ENCODE assay signal across 22 cellular contexts in genomic region chr22:38244106-38244505, GRCh38. TPM values are rescaled to one million over a fixed set of nuclear protein-coding genes. Genes with fewer than 3 reads are reported as not detected.
DNase-seq lines count a peak whose midpoint lies in the region; ATAC-seq and TF ChIP-seq lines count a peak whose summit lies in the region.
"Had no signal": no experiment of that assay in that cellular context is flagged by ENCODE, and none has a peak within 500 bp of the region (broad histone marks: within the 10 kb centered on the region; RNA-seq: fewer than 3 reads in every experiment).

No MANE protein-coding gene starts in this region.

- H3K27ac Mint-ChIP-seq in stimulated activated effector memory CD8-positive, alpha-beta T cell treated with anti-CD3 and anti-CD28 coated beads, Interleukin-12 subunit alpha, Interleukin-12 subunit beta, amount 100 ng/mL, for 72 hours, result peak overlapping the region; percentile 87

- H3K27ac ChIP-seq in MM.1S (ENCODE audit: low read length) (peak overlapping the region; percentile 92), caudate nucleus (ENCODE audit: low read depth, low read length) (peak overlapping the region; percentile 74), suprapubic skin (no peak overlapping the region), aorta (ENCODE audit: low read depth in 1 of 2, low read length in 2 of 2) (no peak overlapping the region)
- H3K27ac ChIP-seq: foreskin keratinocyte had no signal

- H3K27me3 ChIP-seq in MM.1S (replicated peaks; ENCODE audit: insufficient read depth, low read length), result no peaks in the 10 kb centered on the region
- no peaks in the 10 kb centered on the region for H3K27me3 ChIP-seq in suprapubic skin
- H3K27me3 ChIP-seq in aorta (ENCODE audit: control insufficient read depth in 1 of 2, insufficient read depth in 2 of 2, low read length in 1 of 2), result no peaks in the 10 kb centered on the region
- H3K27me3 ChIP-seq: breast epithelium, foreskin keratinocyte, testis had no signal

- no peak for ATAC-seq in stimulated activated effector memory CD8-positive, alpha-beta T cell treated with anti-CD3 and anti-CD28 coated beads, Interleukin-12 subunit alpha, Interleukin-12 subunit beta, amount 100 ng/mL, for 72 hours
- ATAC-seq in aorta (ENCODE audit: low FRiP score), result no peak
- ATAC-seq: foreskin keratinocyte had no signal

- H3K9me3 ChIP-seq in MM.1S (replicated peaks; ENCODE audit: insufficient read depth, low read length), result no peaks in the 10 kb centered on the region
- H3K9me3 ChIP-seq in suprapubic skin, result no peaks in the 10 kb centered on the region
- H3K9me3 ChIP-seq in aorta (ENCODE audit: control insufficient read depth, low read length), result no peaks in the 10 kb centered on the region
- H3K9me3 ChIP-seq: breast epithelium, testis had no signal

- H3K36me3 ChIP-seq in MM.1S (replicated peaks; ENCODE audit: insufficient read depth, low read length) (peaks cover 2% of the 10 kb centered on the region; the same call in 1 of the 2 replicates), suprapubic skin (peaks cover 41% of the 10 kb centered on the region), aorta (ENCODE audit: control insufficient read depth in 1 of 2, insufficient read depth in 2 of 2, low read length in 1 of 2) (no peaks in the 10 kb centered on the region)
- H3K36me3 ChIP-seq: breast epithelium had no signal

- H3K79me2 ChIP-seq in MM.1S (ENCODE audit: low read length), result peaks cover 80% of the 10 kb centered on the region

- no peaks in the 10 kb centered on the region for H4K20me1 ChIP-seq in MM.1S (ENCODE audit: insufficient read depth, low read length)

- DNase-seq in EH (ENCODE audit: low read depth) (peak; percentile 33), MM.1S (peak; percentile 93), caudate nucleus (lab: John Stamatoyannopoulos, UW) (no peak), GDM1 (lab: John Stamatoyannopoulos, UW) (no peak), suprapubic skin (ENCODE audit: low spot score in 2 of 2) (no peak), activated gamma-delta T cell (lab: John Stamatoyannopoulos, UW) (no peak), aorta (no peak)
- DNase-seq in stimulated activated effector memory CD8-positive, alpha-beta T cell treated with anti-CD3 and anti-CD28 coated beads, Interleukin-12 subunit alpha, Interleukin-12 subunit beta, amount 100 ng/mL, for 72 hours (ENCODE audit: low spot score in 2 of 2), result no peak
- DNase-seq: activated CD4-positive, alpha-beta T cell treated with anti-CD3 and anti-CD28 coated beads, Interleukin-2, amount 50 U/mL, for 1 hour; activated CD8-positive, alpha-beta memory T cell treated with anti-CD3 and anti-CD28 coated beads, Interleukin-2, amount 50 U/mL, for 48 hours; activated effector memory CD4-positive, alpha-beta T cell treated with anti-CD3 and anti-CD28 coated beads, Interleukin-2, amount 50 U/mL, for 16 hours; CD8-positive, alpha-beta memory T cell; DMS79; H7; Kasumi-1; occipital lobe; retina; SHP77 treated with DMSO at 0.1 percent for 48 hours; stimulated activated CD4-positive, alpha-beta T cell treated with anti-CD3 and anti-CD28 coated beads, Interleukin-12 subunit alpha, Interleukin-12 subunit beta, amount 100 ng/mL, for 4 hours; testis had no signal

- no peak for TF ChIP-seq EP300 in suprapubic skin (IDR thresholded peaks at IDR 0.05)

- TF ChIP-seq POLR2A in suprapubic skin (IDR thresholded peaks at IDR 0.05), result no peak

- H3K9ac ChIP-seq in MM.1S (ENCODE audit: low read length), result peak overlapping the region; percentile 48

- 69% methylated on average over 4 of the region's 4 CpGs for WGBS in suprapubic skin
- WGBS in aorta, 2 donors, result 77 to 78% methylated on average over 4 of the region's 4 CpGs

- H3K4me1 Mint-ChIP-seq in stimulated activated effector memory CD8-positive, alpha-beta T cell treated with anti-CD3 and anti-CD28 coated beads, Interleukin-12 subunit alpha, Interleukin-12 subunit beta, amount 100 ng/mL, for 72 hours, result peaks cover 22% of the 10 kb centered on the region

- H3F3A ChIP-seq in MM.1S (ENCODE audit: insufficient read depth, low read length), result peaks cover 15% of the 10 kb centered on the region

- peaks cover 67% of the 10 kb centered on the region for H3K4me1 ChIP-seq in MM.1S (ENCODE audit: low read length)
- H3K4me1 ChIP-seq in suprapubic skin, result peaks cover 52% of the 10 kb centered on the region
- H3K4me1 ChIP-seq in aorta (ENCODE audit: control insufficient read depth in 1 of 2, insufficient read depth in 2 of 2, low read length in 2 of 2), result peaks cover 0 to 5% of the 10 kb centered on the region in 2 donors

- H3K4me2 ChIP-seq in MM.1S (ENCODE audit: low read depth, low read length), result peak overlapping the region; percentile 38

- intact Hi-C loops in aorta (cut with DNase I), result no loop called here

- no peaks in the 10 kb centered on the region for H3K9me3 Mint-ChIP-seq in stimulated activated effector memory CD8-positive, alpha-beta T cell treated with anti-CD3 and anti-CD28 coated beads, Interleukin-12 subunit alpha, Interleukin-12 subunit beta, amount 100 ng/mL, for 72 hours
- H3K9me3 Mint-ChIP-seq: CD8-positive, alpha-beta memory T cell had no signal

- no peak overlapping the region for H2AFZ ChIP-seq in MM.1S (ENCODE audit: low read length)

- no peaks in the 10 kb centered on the region for H3K9me2 ChIP-seq in MM.1S (replicated peaks; ENCODE audit: insufficient read depth, low read length)

- no peak overlapping the region for H3K4me3 ChIP-seq in MM.1S (ENCODE audit: low read length)
- H3K4me3 ChIP-seq in suprapubic skin, result no peak overlapping the region
- no peak overlapping the region for H3K4me3 ChIP-seq in aorta (ENCODE audit: low read length in 2 of 2)
- H3K4me3 ChIP-seq: breast epithelium, testis had no signal

- H3K36me3 Mint-ChIP-seq in stimulated activated effector memory CD8-positive, alpha-beta T cell treated with anti-CD3 and anti-CD28 coated beads, Interleukin-12 subunit alpha, Interleukin-12 subunit beta, amount 100 ng/mL, for 72 hours, result peaks cover 62% of the 10 kb centered on the region

- H3K4me3 Mint-ChIP-seq in stimulated activated effector memory CD8-positive, alpha-beta T cell treated with anti-CD3 and anti-CD28 coated beads, Interleukin-12 subunit alpha, Interleukin-12 subunit beta, amount 100 ng/mL, for 72 hours, result no peak overlapping the region
- H3K4me3 Mint-ChIP-seq: CD8-positive, alpha-beta memory T cell had no signal

- no peak for TF ChIP-seq CTCF in MM.1S (IDR thresholded peaks at IDR 0.05; ENCODE audit: low read length)
- no peak for TF ChIP-seq CTCF in suprapubic skin (IDR thresholded peaks at IDR 0.05)

RNA-seq across cellular contexts. Expression of gene TMEM184B, which starts 28.7 kb away (rescaled TPM):
- total RNA-seq in suprapubic skin, result 10 to 100 TPM; 41.5 to 54.9 (median 46.0) TPM
- total RNA-seq in aorta, result 10 to 100 TPM; 96.3 to 96.9 TPM
- 10 to 100 TPM; 17.2 to 46.8 TPM for polyA plus RNA-seq in aorta

RNA-seq across cellular contexts. Expression of gene MAFF, which starts 42.3 kb away (rescaled TPM):
- total RNA-seq in suprapubic skin (10 to 100 TPM; 27.3 to 70.1 (median 52.8) TPM), aorta (100 to 1,000 TPM in 1 of 2 donors, 10 to 100 TPM in 1; 73.1 to 145 TPM)
- polyA plus RNA-seq in aorta, result 10 to 100 TPM; 57.4 to 86.8 TPM

Comparison
In these comparisons a context has a peak if more than half of its experiments do, and no peak if none do; other contexts are left out.
1. DNase-seq: peak in EH (single experiment) and MM.1S (single experiment); none in caudate nucleus (0 of 61), stimulated activated effector memory CD8-positive, alpha-beta T cell treated with anti-CD3 and anti-CD28 coated beads, Interleukin-12 subunit alpha, Interleukin-12 subunit beta, amount 100 ng/mL, for 72 hours (0 of 2), GDM1 (single experiment), suprapubic skin (0 of 2), activated gamma-delta T cell (single experiment) and aorta (0 of 2).
2. H3K27ac ChIP-seq: peak in MM.1S (single experiment) and caudate nucleus (single experiment); none in suprapubic skin (single experiment) and aorta (0 of 2).